In genomic region chr1:23836037-23836436, GRCh38 we compare ENCODE assay signal across 19 cellular contexts. TPM values are rescaled to one million over a fixed set of nuclear protein-coding genes. Genes with fewer than 3 reads are reported as not detected.
A peak's percentile ranks its signal among the peaks of the same experiment; 100 is the strongest.
DNase-seq lines count a peak whose midpoint lies in the region; ATAC-seq, FAIRE-seq and TF ChIP-seq lines count a peak whose summit lies in the region.
"Had no signal": no experiment of that assay in that cellular context is flagged by ENCODE, and none has a peak within 500 bp of the region (broad histone marks: within the 10 kb centered on the region; RNA-seq: fewer than 3 reads in every experiment).

No MANE protein-coding gene starts in this region.

- intact Hi-C loops in GM12878 (cut with micrococcal nuclease; ENCODE audit: unreplicated experiment) (no loop called here), breast epithelium (cut with DNase I; ENCODE audit: low total_unique reads) (no loop called here)

- H4K20me1 ChIP-seq in GM12878 (ENCODE audit: control insufficient read depth, insufficient read depth) = no peaks in the 10 kb centered on the region

- BruUV-seq in GM12878 (replicated peaks; lab: Mats Ljungman, UMichigan) = no TSS peak

- H3K27ac ChIP-seq in GM12878 (ENCODE audit: control insufficient read depth, insufficient read depth) (no peak overlapping the region), breast epithelium (no peak overlapping the region)
- H3K27ac ChIP-seq: PC-9, SK-N-MC had no signal

- DNase-seq in GDM1 (lab: John Stamatoyannopoulos, UW) = peak; percentile 13
- DNase-seq in GM12891 (ENCODE audit: insufficient read length, low spot score) = no peak
- DNase-seq in NB4 (ENCODE audit: low read depth) = peak; percentile 64
- no peak for DNase-seq in GM12878 (ENCODE audit: low read depth, low spot score)
- DNase-seq in breast epithelium (ENCODE audit: low spot score in 2 of 2) = no peak
- no peak for DNase-seq in D721Med (ENCODE audit: insufficient read length, low spot score)
- DNase-seq: ACHN; C1 segment of cervical spinal cord; DMS79; H7; IMR-90; MG63; NCI-H1694 treated with DMSO at 0.1 percent for 48 hours; NCI-H748 treated with DMSO at 0.1 percent for 48 hours; NK-92 treated with Interleukin-12 subunit alpha and Interleukin-12 subunit beta, amount 100 ng/mL, for 24 hours; PC-9; T-helper 1 cell had no signal

- TF ChIP-seq RAD21 in GM12878 (IDR thresholded peaks at IDR 0.05; ENCODE audit: insufficient read depth, low read depth, low read length) = no peak

- TF ChIP-seq CTCF in NB4 (IDR thresholded peaks at IDR 0.05; ENCODE audit: low read depth, low read length) = no peak
- TF ChIP-seq CTCF in GM12878 (IDR thresholded peaks at IDR 0.05 in 2 of 3, conservative IDR thresholded peaks at IDR 0.05 in 1 of 3; ENCODE audit: control insufficient read depth in 2 of 3, extremely low read depth in 1 of 3, insufficient read depth in 1 of 3, low read depth in 3 of 3, low read length in 3 of 3) = no peak
- no peak for TF ChIP-seq CTCF in breast epithelium (IDR thresholded peaks at IDR 0.05)
- no peak for TF ChIP-seq CTCF in D721Med (IDR thresholded peaks at IDR 0.05; ENCODE audit: insufficient read depth, missing control alignments)

- H3K9me3 ChIP-seq in GM12878 (replicated peaks; ENCODE audit: control insufficient read depth, insufficient read depth, low read length) = no peaks in the 10 kb centered on the region; the same call in 2 of the 3 replicates
- H3K9me3 ChIP-seq in breast epithelium = no peaks in the 10 kb centered on the region
- H3K9me3 ChIP-seq: MG63 had no signal

- POLR2A ChIA-PET in GM12878 (lab: Charles Lee) = interaction anchor here (0.6 kb wide), 1 partner anchor 51 kb away, joined by 4 read pairs; no protein-coding TSS in a partner anchor

- H3K36me3 ChIP-seq in GM12878 (ENCODE audit: control insufficient read depth in 2 of 2, insufficient read depth in 2 of 2, low read length in 1 of 2) = no peaks in the 10 kb centered on the region
- no peaks in the 10 kb centered on the region for H3K36me3 ChIP-seq in breast epithelium
- H3K36me3 ChIP-seq: MG63 had no signal

- FAIRE-seq in GM12891 (lab: Jason Lieb, UNC) (no peak), GM12878 (lab: Jason Lieb, UNC) (no peak), D721Med (lab: Jason Lieb, UNC) (no peak)

- H3K27me3 ChIP-seq in GM12878 (replicated peaks in 1 of 2; ENCODE audit: control insufficient read depth in 2 of 2, insufficient read depth in 2 of 2, low read length in 1 of 2) (no peaks in the 10 kb centered on the region), breast epithelium (no peaks in the 10 kb centered on the region)
- H3K27me3 ChIP-seq: MG63 had no signal

- in situ Hi-C loops in GM12878 (cut with MboI) = no loop called here

- no peaks in the 10 kb centered on the region for H3K79me2 ChIP-seq in GM12878 (ENCODE audit: control insufficient read depth, insufficient read depth, low read length)

- no peak overlapping the region for H2AFZ ChIP-seq in GM12878 (ENCODE audit: control insufficient read depth, low read depth, low read length)
- H2AFZ ChIP-seq: PC-9 had no signal

- SMC1A ChIA-PET in GM12878 (lab: Charles Lee; ENCODE audit: uncharacterized antibody, unreplicated experiment) = no interaction called here

- H3K4me1 ChIP-seq in GM12878 (ENCODE audit: control insufficient read depth, insufficient read depth, low read length) (no peaks in the 10 kb centered on the region), breast epithelium (no peaks in the 10 kb centered on the region)

- RAD21 ChIA-PET in GM12878 (lab: Charles Lee; ENCODE audit: unreplicated experiment) = no interaction called here

- TF ChIP-seq EP300 in GM12878 (IDR thresholded peaks at IDR 0.05; ENCODE audit: borderline replicate concordance in 1 of 2, control insufficient read depth in 1 of 2, low read depth in 2 of 2, low read length in 2 of 2) = no peak

- ATAC-seq in GM12878 = no peak
- no peak for ATAC-seq in activated CD4-positive, CD25-positive, alpha-beta regulatory T cell treated with anti-CD3 and anti-CD28 coated beads, Interleukin-2, amount 50 U/mL, for 24 hours

- TF ChIP-seq POLR2A in GM12891 (IDR thresholded peaks at IDR 0.05; ENCODE audit: low read depth, low read length) (no peak), NB4 (IDR thresholded peaks at IDR 0.05; ENCODE audit: extremely low read depth, insufficient read length) (no peak), GM12878 (IDR thresholded peaks at IDR 0.05; ENCODE audit: low read depth, low read length) (no peak), breast epithelium (IDR thresholded peaks at IDR 0.05) (no peak)

- CTCF ChIA-PET in GM12878 (lab: Yijun Ruan, JAX) = no interaction called here

- H3K4me2 ChIP-seq in GM12878 (ENCODE audit: control insufficient read depth, insufficient read depth) = no peak overlapping the region
- H3K4me2 ChIP-seq: PC-9 had no signal

- 18% methylated on average over 3 of the region's 3 CpGs for WGBS in GM12878 (ENCODE audit: insufficient coverage, insufficient replicate concordance, low lambda C conversion rate, missing lambda C conversion rate)

- H3K9ac ChIP-seq in GM12878 (ENCODE audit: control insufficient read depth, insufficient read depth, low read length) = no peak overlapping the region

- no peak overlapping the region for H3K4me3 ChIP-seq in NB4 (ENCODE audit: low read depth, low read length)
- no peak overlapping the region for H3K4me3 ChIP-seq in GM12878
- no peak overlapping the region for H3K4me3 ChIP-seq in breast epithelium
- H3K4me3 ChIP-seq: MG63, PC-9, SK-N-MC had no signal

RNA-seq across cellular contexts. Expression of gene HMGCL, which starts 10.8 kb away (rescaled TPM):
- polyA plus RNA-seq in GM12891 (2012; ENCODE audit: low read depth, missing spikeins) = 39.2 TPM
- total RNA-seq in GM12878 (2013; cell fraction: nucleolus; rRNA removed) = 49.0 and 49.4 TPM in 2 replicates
- total RNA-seq in GM12878 (2014; rRNA removed) (34.2 and 35.9 TPM in 2 replicates), GM12878 (2014; rRNA removed; fragmentation: Illumina TruSeq; extraction: Trizol) (29.4 and 34.0 TPM in 2 replicates), GM12878 (2021) (29.4 and 33.1 TPM in 2 replicates), breast epithelium (10 to 100 TPM; 31.7 to 42.4 (median 39.0) TPM)
- polyA plus RNA-seq in GM12878 (2011; ENCODE audit: low read depth) = 32.9 TPM
- polyA plus RNA-seq in GM12878 (2011; rRNA removed) (30.6 and 35.5 TPM in 2 replicates), GM12878 (2014; fragmentation: Illumina TruSeq; extraction: Trizol) (28.0 and 34.2 TPM in 2 replicates), GM12878 (2014; fragmentation: Nextera tagmentation; extraction: Ambion mirVana) (100 to 1,000 TPM in 1 of 2 experiments, 10 to 100 TPM in 1; 75.9 to 127 TPM), GM12878 (2014; rRNA removed) (32.1 and 37.3 TPM in 2 replicates), GM12878 (2016; fragmentation: Nextera tagmentation; extraction: Ambion mirVana) (10 to 100 TPM; 40.1 to 40.5 TPM)
- polyA plus RNA-seq in GM12878 (2011; cell fraction: cytosol; rRNA removed) = 35.9 and 40.0 TPM in 2 replicates
- 21.1 and 28.7 TPM in 2 replicates for polyA plus RNA-seq in GM12878 (2011; cell fraction: nucleus; rRNA removed)
- 32.2 and 51.7 TPM in 2 replicates for polyA plus RNA-seq in GM12878 (2012)
- polyA minus RNA-seq in GM12878 (2011; rRNA and poly(A)+ RNA removed) = 25.5 and 28.4 TPM in 2 replicates
- 6.3 and 8.2 TPM in 2 replicates for polyA minus RNA-seq in GM12878 (2011; cell fraction: cytosol; rRNA and poly(A)+ RNA removed)
- polyA minus RNA-seq in GM12878 (2011; cell fraction: nucleus; rRNA and poly(A)+ RNA removed) = 8.8 and 12.3 TPM in 2 replicates

RNA-seq across cellular contexts. Expression of gene FUCA1, which starts 32.1 kb away (rescaled TPM):
- polyA plus RNA-seq in GM12891 (2012; ENCODE audit: low read depth, missing spikeins) = 36.4 TPM
- 37.5 and 45.4 TPM in 2 replicates for total RNA-seq in GM12878 (2013; cell fraction: nucleolus; rRNA removed)
- total RNA-seq in GM12878 (2014; rRNA removed) (53.7 and 59.5 TPM in 2 replicates), GM12878 (2014; rRNA removed; fragmentation: Illumina TruSeq; extraction: Trizol) (51.4 and 54.4 TPM in 2 replicates), GM12878 (2021) (41.3 and 42.4 TPM in 2 replicates), breast epithelium (10 to 100 TPM; 26.9 to 45.3 (median 44.2) TPM)
- polyA plus RNA-seq in GM12878 (2011; ENCODE audit: low read depth) = 40.3 TPM
- polyA plus RNA-seq in GM12878 (2011; rRNA removed) (51.6 and 65.1 TPM in 2 replicates), GM12878 (2014; fragmentation: Illumina TruSeq; extraction: Trizol) (55.9 and 61.5 TPM in 2 replicates), GM12878 (2014; fragmentation: Nextera tagmentation; extraction: Ambion mirVana) (10 to 100 TPM; 33.3 to 41.8 TPM), GM12878 (2014; rRNA removed) (39.6 and 49.9 TPM in 2 replicates), GM12878 (2016; fragmentation: Nextera tagmentation; extraction: Ambion mirVana) (100 to 1,000 TPM; 112 to 117 TPM)
- 31.8 and 33.0 TPM in 2 replicates for polyA plus RNA-seq in GM12878 (2011; cell fraction: cytosol; rRNA removed)
- 19.2 and 22.0 TPM in 2 replicates for polyA plus RNA-seq in GM12878 (2011; cell fraction: nucleus; rRNA removed)
- polyA plus RNA-seq in GM12878 (2012) = 39.7 and 51.5 TPM in 2 replicates
- polyA minus RNA-seq in GM12878 (2011; rRNA and poly(A)+ RNA removed) = 29.6 and 35.9 TPM in 2 replicates
- 10.7 and 11.8 TPM in 2 replicates for polyA minus RNA-seq in GM12878 (2011; cell fraction: cytosol; rRNA and poly(A)+ RNA removed)
- 5.4 and 9.6 TPM in 2 replicates for polyA minus RNA-seq in GM12878 (2011; cell fraction: nucleus; rRNA and poly(A)+ RNA removed)

RNA-seq across cellular contexts. Expression of gene GALE, which starts 35.5 kb away (rescaled TPM):
- 34.0 TPM for polyA plus RNA-seq in GM12891 (2012; ENCODE audit: low read depth, missing spikeins)
- 22.6 and 31.0 TPM in 2 replicates for total RNA-seq in GM12878 (2013; cell fraction: nucleolus; rRNA removed)
- 46.8 and 51.6 TPM in 2 replicates for total RNA-seq in GM12878 (2014; rRNA removed)
- total RNA-seq in GM12878 (2014; rRNA removed; fragmentation: Illumina TruSeq; extraction: Trizol) = 24.2 and 27.6 TPM in 2 replicates
- 41.7 and 47.5 TPM in 2 replicates for total RNA-seq in GM12878 (2021)
- 11.5 TPM for polyA plus RNA-seq in GM12878 (2011; ENCODE audit: low read depth)
- 14.5 and 23.8 TPM in 2 replicates for polyA plus RNA-seq in GM12878 (2011; rRNA removed)
- polyA plus RNA-seq in GM12878 (2011; cell fraction: cytosol; rRNA removed) = 35.5 and 41.5 TPM in 2 replicates
- 46.5 and 47.9 TPM in 2 replicates for polyA plus RNA-seq in GM12878 (2011; cell fraction: nucleus; rRNA removed)
- 21.1 and 26.8 TPM in 2 replicates for polyA plus RNA-seq in GM12878 (2012)
- 23.6 and 34.0 TPM in 2 replicates for polyA plus RNA-seq in GM12878 (2014; fragmentation: Illumina TruSeq; extraction: Trizol)
- polyA plus RNA-seq in GM12878 (2014; fragmentation: Nextera tagmentation; extraction: Ambion mirVana) = 1 to 10 TPM; 4.2 to 10.0 TPM
- 50.2 and 50.8 TPM in 2 replicates for polyA plus RNA-seq in GM12878 (2014; rRNA removed)
- polyA plus RNA-seq in GM12878 (2016; fragmentation: Nextera tagmentation; extraction: Ambion mirVana) = 10 to 100 TPM; 72.2 to 93.7 TPM
- polyA minus RNA-seq in GM12878 (2011; rRNA and poly(A)+ RNA removed) = 10.7 and 20.4 TPM in 2 replicates
- polyA minus RNA-seq in GM12878 (2011; cell fraction: cytosol; rRNA and poly(A)+ RNA removed) = 10.0 and 10.7 TPM in 2 replicates
- 7.7 and 12.5 TPM in 2 replicates for polyA minus RNA-seq in GM12878 (2011; cell fraction: nucleus; rRNA and poly(A)+ RNA removed)
- 10 to 100 TPM in 2 of 3 donors, 1 to 10 TPM in 1; 9.9 to 31.2 (median 28.2) TPM for total RNA-seq in breast epithelium

RNA-seq across cellular contexts. Expression of gene LYPLA2, which starts 45.1 kb away (rescaled TPM):
- polyA plus RNA-seq in GM12891 (2012; ENCODE audit: low read depth, missing spikeins) = 55.5 TPM
- 15.9 and 20.7 TPM in 2 replicates for total RNA-seq in GM12878 (2013; cell fraction: nucleolus; rRNA removed)
- total RNA-seq in GM12878 (2014; rRNA removed) (94.0 and 107 TPM in 2 replicates), GM12878 (2014; rRNA removed; fragmentation: Illumina TruSeq; extraction: Trizol) (28.8 and 30.1 TPM in 2 replicates), GM12878 (2021) (77.0 and 79.6 TPM in 2 replicates), breast epithelium (10 to 100 TPM; 31.8 to 52.8 (median 49.5) TPM)
- 23.2 TPM for polyA plus RNA-seq in GM12878 (2011; ENCODE audit: low read depth)
- polyA plus RNA-seq in GM12878 (2011; rRNA removed) (21.9 and 41.5 TPM in 2 replicates), GM12878 (2014; fragmentation: Illumina TruSeq; extraction: Trizol) (15.5 and 47.7 TPM in 2 replicates), GM12878 (2014; fragmentation: Nextera tagmentation; extraction: Ambion mirVana) (1 to 10 TPM; 2.7 to 5.9 TPM), GM12878 (2014; rRNA removed) (110 and 131 TPM in 2 replicates), GM12878 (2016; fragmentation: Nextera tagmentation; extraction: Ambion mirVana) (100 to 1,000 TPM; 116 to 129 TPM)
- polyA plus RNA-seq in GM12878 (2011; cell fraction: cytosol; rRNA removed) = 72.1 and 103 TPM in 2 replicates
- 115 and 123 TPM in 2 replicates for polyA plus RNA-seq in GM12878 (2011; cell fraction: nucleus; rRNA removed)
- polyA plus RNA-seq in GM12878 (2012) = 46.2 and 62.6 TPM in 2 replicates
- polyA minus RNA-seq in GM12878 (2011; rRNA and poly(A)+ RNA removed) = 25.5 and 47.7 TPM in 2 replicates
- polyA minus RNA-seq in GM12878 (2011; cell fraction: cytosol; rRNA and poly(A)+ RNA removed) = 26.0 and 26.1 TPM in 2 replicates
- 16.3 and 23.5 TPM in 2 replicates for polyA minus RNA-seq in GM12878 (2011; cell fraction: nucleus; rRNA and poly(A)+ RNA removed)

RNA-seq across cellular contexts. Expression of gene PITHD1, which starts 57.8 kb away (rescaled TPM):
- polyA plus RNA-seq in GM12891 (2012; ENCODE audit: low read depth, missing spikeins) = 53.5 TPM
- 19.1 and 27.2 TPM in 2 replicates for total RNA-seq in GM12878 (2013; cell fraction: nucleolus; rRNA removed)
- total RNA-seq in GM12878 (2014; rRNA removed) = 75.6 and 81.1 TPM in 2 replicates
- total RNA-seq in GM12878 (2014; rRNA removed; fragmentation: Illumina TruSeq; extraction: Trizol) = 64.2 and 68.6 TPM in 2 replicates
- total RNA-seq in GM12878 (2021) = 61.7 and 65.5 TPM in 2 replicates
- polyA plus RNA-seq in GM12878 (2011; ENCODE audit: low read depth) = 51.3 TPM
- 80.5 and 82.2 TPM in 2 replicates for polyA plus RNA-seq in GM12878 (2011; rRNA removed)
- polyA plus RNA-seq in GM12878 (2011; cell fraction: cytosol; rRNA removed) = 52.2 and 60.4 TPM in 2 replicates
- 41.3 and 41.4 TPM in 2 replicates for polyA plus RNA-seq in GM12878 (2011; cell fraction: nucleus; rRNA removed)
- polyA plus RNA-seq in GM12878 (2012) = 43.9 and 44.2 TPM in 2 replicates
- 64.4 and 69.9 TPM in 2 replicates for polyA plus RNA-seq in GM12878 (2014; fragmentation: Illumina TruSeq; extraction: Trizol)
- polyA plus RNA-seq in GM12878 (2014; fragmentation: Nextera tagmentation; extraction: Ambion mirVana) = 10 to 100 TPM; 23.7 to 43.3 TPM
- 69.6 and 72.6 TPM in 2 replicates for polyA plus RNA-seq in GM12878 (2014; rRNA removed)
- 10 to 100 TPM; 64.8 to 73.2 TPM for polyA plus RNA-seq in GM12878 (2016; fragmentation: Nextera tagmentation; extraction: Ambion mirVana)
- 15.8 and 23.9 TPM in 2 replicates for polyA minus RNA-seq in GM12878 (2011; rRNA and poly(A)+ RNA removed)
- polyA minus RNA-seq in GM12878 (2011; cell fraction: cytosol; rRNA and poly(A)+ RNA removed) = 7.1 and 9.4 TPM in 2 replicates
- polyA minus RNA-seq in GM12878 (2011; cell fraction: nucleus; rRNA and poly(A)+ RNA removed) = 8.7 and 15.4 TPM in 2 replicates
- 10 to 100 TPM; 46.9 to 62.8 (median 60.3) TPM for total RNA-seq in breast epithelium

Comparison
In these comparisons a context has a peak if more than half of its experiments do, and no peak if none do; other contexts are left out.
1. DNase-seq: peak in GDM1 (single experiment) and NB4 (single experiment); none in GM12891 (single experiment), GM12878 (single experiment), breast epithelium (0 of 2) and D721Med (single experiment).